Comparison of ENCODE assay signal across 8 cellular contexts in genomic region chr22:48097723-48098122, GRCh38.
DNase-seq lines count a peak whose midpoint lies in the region; ATAC-seq and TF ChIP-seq lines count a peak whose summit lies in the region.
"Had no signal": no experiment of that assay in that cellular context is flagged by ENCODE, and none has a peak within 500 bp of the region (broad histone marks: within the 10 kb centered on the region; RNA-seq: fewer than 3 reads in every experiment).

No MANE protein-coding gene starts in this region.

- H3K4me1 ChIP-seq in prostate gland (replicated peaks) (no peaks in the 10 kb centered on the region), uterus (no peaks in the 10 kb centered on the region)
- H3K4me1 ChIP-seq: HAP-1 had no signal

- intact Hi-C loops in prostate gland (cut with DNase I): no loop called here
- intact Hi-C loops in uterus (cut with DNase I; ENCODE audit: low total_unique reads): no loop called here

- H3K27me3 ChIP-seq in prostate gland (replicated peaks; ENCODE audit: insufficient read depth) (peaks cover 4% of the 10 kb centered on the region), uterus (no peaks in the 10 kb centered on the region)

- peaks cover 0 to 3% of the 10 kb centered on the region in 2 donors for H3K9me3 Mint-ChIP-seq in effector memory CD8-positive, alpha-beta T cell

- TF ChIP-seq POLR2A in prostate gland (IDR thresholded peaks at IDR 0.05) (no peak), uterus (IDR thresholded peaks at IDR 0.05) (no peak)

- TF ChIP-seq CTCF in prostate gland (IDR thresholded peaks at IDR 0.05) (no peak), uterus (IDR thresholded peaks at IDR 0.05) (no peak)

- no peak overlapping the region for H3K27ac ChIP-seq in prostate gland
- H3K27ac ChIP-seq in uterus: no peak overlapping the region

- 52% methylated on average over 7 of the region's 7 CpGs for WGBS in prostate gland

- H3K4me1 Mint-ChIP-seq in effector memory CD8-positive, alpha-beta T cell (ENCODE audit: low read depth in 2 of 2): peaks cover 45 to 48% of the 10 kb centered on the region in 2 donors

- H3K27ac Mint-ChIP-seq in effector memory CD8-positive, alpha-beta T cell: peak overlapping the region; percentile 95 to 96

- H3K36me3 ChIP-seq in prostate gland: no peaks in the 10 kb centered on the region
- no peaks in the 10 kb centered on the region for H3K36me3 ChIP-seq in uterus
- H3K36me3 ChIP-seq: HAP-1 had no signal

- ATAC-seq in GM18520 (IDR thresholded peaks at IDR 0.05; ENCODE audit: unreplicated experiment) (peak; percentile 10), GM21381 (IDR thresholded peaks at IDR 0.05; ENCODE audit: unreplicated experiment) (peak; percentile 12), HG03354 (IDR thresholded peaks at IDR 0.05; ENCODE audit: poor library complexity, severe bottlenecking, unreplicated experiment) (peak; percentile 27)
- ATAC-seq in effector memory CD8-positive, alpha-beta T cell (replicated peaks): no peak

- H3K27me3 Mint-ChIP-seq in effector memory CD8-positive, alpha-beta T cell: peaks cover 0 to under 1% of the 10 kb centered on the region in 2 donors

- no peak for DNase-seq in effector memory CD8-positive, alpha-beta T cell
- DNase-seq in AG08396 (ENCODE audit: low spot score) (no peak), prostate gland (ENCODE audit: low spot score) (no peak), uterus (no peak)

- no peaks in the 10 kb centered on the region for H3K9me3 ChIP-seq in prostate gland
- H3K9me3 ChIP-seq in uterus: no peaks in the 10 kb centered on the region
- H3K9me3 ChIP-seq: HAP-1 had no signal

- peak overlapping the region; percentile 58 to 68 for H3K4me3 Mint-ChIP-seq in effector memory CD8-positive, alpha-beta T cell

- peaks cover 8% of the 10 kb centered on the region for H3K36me3 Mint-ChIP-seq in effector memory CD8-positive, alpha-beta T cell (ENCODE audit: insufficient read depth)

- H3K4me3 ChIP-seq in prostate gland (no peak overlapping the region), uterus (no peak overlapping the region)
- H3K4me3 ChIP-seq: HAP-1 had no signal
